Comparison of ENCODE assay signal across 7 cellular contexts in genomic region chr17:44218344-44219125, GRCh38. TPM values are rescaled to one million over a fixed set of nuclear protein-coding genes. Genes with fewer than 3 reads are reported as not detected.
DNase-seq lines count a peak whose midpoint lies in the region; ATAC-seq, FAIRE-seq and TF ChIP-seq lines count a peak whose summit lies in the region.

No MANE protein-coding gene starts in this region.

- WGBS in spleen, 5 donors: 0 to 2% (median 0%) methylated on average over 8 to 85 of the region's 90 CpGs

- peak overlapping the region; percentile 97 to 100 (median 99) for H3K27ac ChIP-seq in spleen

- TF ChIP-seq CTCF in WI38 (IDR thresholded peaks at IDR 0.05; ENCODE audit: low read depth, low read length): peak; percentile 46
- peak; percentile 53 for TF ChIP-seq CTCF in bronchial epithelial cell (IDR thresholded peaks at IDR 0.05; ENCODE audit: insufficient read depth, low read length, severe bottlenecking)
- TF ChIP-seq CTCF in spleen (IDR thresholded peaks at IDR 0.05 in 8 of 11, conservative IDR thresholded peaks at IDR 0.05 in 3 of 11): peak; percentile 21 to 93 (median 77)

- ATAC-seq in GM18505 (IDR thresholded peaks at IDR 0.05; ENCODE audit: unreplicated experiment): peak; percentile 27
- ATAC-seq in HG03066 (IDR thresholded peaks at IDR 0.05; ENCODE audit: low read depth, unreplicated experiment): peak; percentile 26

- H3K9me3 ChIP-seq in spleen: no peaks in the 10 kb centered on the region

- peak; percentile 82 for DNase-seq in NCI-H2171 treated with DMSO at 0.1 percent for 48 hours (lab: John Stamatoyannopoulos, UW)
- peak; percentile 54 for DNase-seq in bronchial epithelial cell (ENCODE audit: low read depth)
- DNase-seq in iris pigment epithelial cell (ENCODE audit: low read depth): peak; percentile 87
- peak; percentile 97 for DNase-seq in spleen

- peaks cover 33 to 74% (median 63%) of the 10 kb centered on the region in 6 donors for H3K4me1 ChIP-seq in spleen

- intact Hi-C loops in spleen (cut with DNase I; ENCODE audit: low total_unique reads): loop anchor here (2.0 kb wide), 1 partner anchor 106 kb away; the partner anchor contains the start of gene SLC25A39

- H3K36me3 ChIP-seq in bronchial epithelial cell (ENCODE audit: control insufficient read depth, insufficient read depth, low read length) (peaks cover 25% of the 10 kb centered on the region), spleen (peaks cover 0 to 42% (median 31%) of the 10 kb centered on the region in 6 donors)

- peak; percentile 60 for TF ChIP-seq POLR2A in GM18505 (IDR thresholded peaks at IDR 0.05; ENCODE audit: borderline replicate concordance, extremely low read depth, insufficient read depth, insufficient read length)
- TF ChIP-seq POLR2A in spleen (IDR thresholded peaks at IDR 0.05): peak in 1 of 3 donors; percentile 53

- FAIRE-seq in bronchial epithelial cell (lab: Jason Lieb, UNC): no peak

- no peaks in the 10 kb centered on the region for H3K27me3 ChIP-seq in bronchial epithelial cell (ENCODE audit: control insufficient read depth, insufficient read depth, low read length)
- no peaks in the 10 kb centered on the region for H3K27me3 ChIP-seq in spleen (replicated peaks in 1 of 7)

- H3K4me3 ChIP-seq in WI38 (ENCODE audit: low read depth, low read length) (peak overlapping the region; percentile 82), bronchial epithelial cell (ENCODE audit: low read depth, low read length) (peak overlapping the region; percentile 84), spleen (peak overlapping the region; percentile 75 to 96 (median 87))

RNA-seq across cellular contexts. Expression of gene UBTF, which starts 0.9 kb away (rescaled TPM):
- total RNA-seq in bronchial epithelial cell (22.9 and 36.1 TPM in 2 replicates), spleen (100 to 1,000 TPM in 3 of 7 donors, 10 to 100 TPM in 4; 77.0 to 113 (median 94.8) TPM)
- polyA plus RNA-seq in spleen: 10 to 100 TPM; 43.2 to 67.0 (median 43.9) TPM

RNA-seq across cellular contexts. Expression of gene ATXN7L3, which starts 18.9 kb away (rescaled TPM):
- 32.4 and 46.3 TPM in 2 replicates for total RNA-seq in bronchial epithelial cell
- 10 to 100 TPM; 51.3 to 96.2 (median 68.4) TPM for total RNA-seq in spleen
- polyA plus RNA-seq in spleen: 10 to 100 TPM; 25.2 to 55.5 (median 27.2) TPM

RNA-seq across cellular contexts. Expression of gene TMUB2, which starts 31.8 kb away (rescaled TPM):
- 20.3 and 25.6 TPM in 2 replicates for total RNA-seq in bronchial epithelial cell
- total RNA-seq in spleen: 10 to 100 TPM; 41.9 to 59.0 (median 43.8) TPM
- 10 to 100 TPM; 26.8 to 49.4 (median 43.1) TPM for polyA plus RNA-seq in spleen

RNA-seq across cellular contexts. Expression of gene ASB16, which starts 48.0 kb away (rescaled TPM):
- total RNA-seq in bronchial epithelial cell (not detected in 2 replicates), spleen (under 1 TPM in 1 of 7 donors, not detected in 6; 0.57 TPM)
- under 1 TPM in 2 of 3 donors, not detected in 1; 0.09 to 0.16 TPM for polyA plus RNA-seq in spleen

RNA-seq across cellular contexts. Expression of gene SLC4A1, which starts 49.4 kb away (rescaled TPM):
- total RNA-seq in bronchial epithelial cell (not detected in 2 replicates), spleen (100 to 1,000 TPM in 1 of 7 donors, 10 to 100 TPM in 4, 1 to 10 TPM in 2; 2.2 to 315 (median 10.5) TPM)
- polyA plus RNA-seq in spleen: 10 to 100 TPM in 1 of 3 donors, under 1 TPM in 2; 0.04 to 14.7 (median 0.30) TPM

Comparison
In these comparisons a context has a peak if more than half of its experiments do, and no peak if none do; other contexts are left out.
1. Peak in every context shown above with its lines: DNase-seq, ATAC-seq, H3K4me3 ChIP-seq and H3K27ac ChIP-seq.